In genomic region chr15:55239440-55240124, GRCh38 we compare ENCODE assay signal across 27 cellular contexts. TPM values are rescaled to one million over a fixed set of nuclear protein-coding genes. Genes with fewer than 3 reads are reported as not detected.
DNase-seq lines count a peak whose midpoint lies in the region; ATAC-seq and TF ChIP-seq lines count a peak whose summit lies in the region.
"Had no signal": no experiment of that assay in that cellular context is flagged by ENCODE, and none has a peak within 500 bp of the region (broad histone marks: within the 10 kb centered on the region; RNA-seq: fewer than 3 reads in every experiment).

No MANE protein-coding gene starts in this region.

- no peak for TF ChIP-seq POLR2A in suprapubic skin (IDR thresholded peaks at IDR 0.05)

- H3K4me1 ChIP-seq in suprapubic skin, result peaks cover 3% of the 10 kb centered on the region
- H3K4me1 ChIP-seq: A549, right atrium auricular region, tibial artery had no signal

- no peaks in the 10 kb centered on the region for H3K27me3 Mint-ChIP-seq in activated CD8-positive, alpha-beta memory T cell treated with anti-CD3 and anti-CD28 coated beads, Interleukin-2, amount 10 ng/mL, durations not matched to agents 7 days and 5 days
- no peaks in the 10 kb centered on the region for H3K27me3 Mint-ChIP-seq in natural killer cell (ENCODE audit: low read depth in 2 of 2)
- H3K27me3 Mint-ChIP-seq: CD4-positive, alpha-beta memory T cell; IgD-negative memory B cell had no signal

- peak overlapping the region; percentile 84 for H3K27ac Mint-ChIP-seq in activated CD8-positive, alpha-beta memory T cell treated with anti-CD3 and anti-CD28 coated beads, Interleukin-2, amount 10 ng/mL, durations not matched to agents 7 days and 5 days
- peak overlapping the region; percentile 29 to 53 for H3K27ac Mint-ChIP-seq in activated naive CD4-positive, alpha-beta T cell treated with anti-CD3 and anti-CD28 coated beads, Interleukin-2, amount 50 U/mL, for 72 hours
- peak overlapping the region; percentile 52 to 91 for H3K27ac Mint-ChIP-seq in natural killer cell
- H3K27ac Mint-ChIP-seq: HFFc6, IgD-negative memory B cell had no signal

- H3K9me3 ChIP-seq in suprapubic skin, result no peaks in the 10 kb centered on the region
- H3K9me3 ChIP-seq: A549, left lung, right atrium auricular region, tibial artery, vagina had no signal

- TF ChIP-seq CTCF in natural killer cell (IDR thresholded peaks at IDR 0.05) (no peak), suprapubic skin (IDR thresholded peaks at IDR 0.05) (no peak)

- no peak overlapping the region for H3K4me3 Mint-ChIP-seq in activated CD8-positive, alpha-beta memory T cell treated with anti-CD3 and anti-CD28 coated beads, Interleukin-2, amount 10 ng/mL, durations not matched to agents 7 days and 5 days
- H3K4me3 Mint-ChIP-seq in natural killer cell, result no peak overlapping the region
- H3K4me3 Mint-ChIP-seq: activated T-cell treated with anti-CD3 and anti-CD28 coated beads, Interleukin-2, amount 50 U/mL, for 4 hours; HFFc6; IgD-negative memory B cell had no signal

- no peak overlapping the region for H3K4me3 ChIP-seq in suprapubic skin
- H3K4me3 ChIP-seq: A549, left lung, right atrium auricular region, smooth muscle cell, tibial artery, vagina had no signal

- 75% methylated on average over 5 of the region's 5 CpGs for whole genome bisulfite sequencing in suprapubic skin

- no peak for ATAC-seq in activated CD8-positive, alpha-beta memory T cell treated with anti-CD3 and anti-CD28 coated beads, Interleukin-2, amount 10 ng/mL, durations not matched to agents 7 days and 5 days
- no peak for ATAC-seq in activated naive CD4-positive, alpha-beta T cell treated with anti-CD3 and anti-CD28 coated beads, Interleukin-2, amount 50 U/mL, for 72 hours
- ATAC-seq in natural killer cell (peak in 2 of 3 donors; percentile 8 to 19), HG03108 (IDR thresholded peaks at IDR 0.05; ENCODE audit: unreplicated experiment) (no peak), GM21825 (IDR thresholded peaks at IDR 0.05; ENCODE audit: unreplicated experiment) (no peak)
- ATAC-seq: A549; activated T-cell treated with anti-CD3 and anti-CD28 coated beads, Interleukin-2, amount 50 U/mL, for 4 hours; left lung had no signal

- H3K27ac ChIP-seq in suprapubic skin, result no peak overlapping the region
- H3K27ac ChIP-seq: A549, right atrium auricular region, tibial artery, vagina had no signal

- TF ChIP-seq EP300 in suprapubic skin (IDR thresholded peaks at IDR 0.05), result no peak

- H3K36me3 Mint-ChIP-seq in activated CD8-positive, alpha-beta memory T cell treated with anti-CD3 and anti-CD28 coated beads, Interleukin-2, amount 10 ng/mL, durations not matched to agents 7 days and 5 days, result peaks cover 49% of the 10 kb centered on the region
- H3K36me3 Mint-ChIP-seq in activated naive CD4-positive, alpha-beta T cell treated with anti-CD3 and anti-CD28 coated beads, Interleukin-2, amount 50 U/mL, for 72 hours, result peaks cover 9 to 35% of the 10 kb centered on the region in 2 donors
- H3K36me3 Mint-ChIP-seq in natural killer cell, result no peaks in the 10 kb centered on the region

- intact Hi-C loops in natural killer cell (cut with micrococcal nuclease), result no loop called here

- CTCF ChIA-PET in activated CD8-positive, alpha-beta memory T cell treated with anti-CD3 and anti-CD28 coated beads, Interleukin-2, amount 10 ng/mL, durations not matched to agents 7 days and 5 days (lab: Charles Lee), result interaction anchor here (1.5 to 1.6 kb wide), 3 partner anchors 16 to 38 kb away, joined by 3 to 7 read pairs (median 4); no protein-coding TSS in a partner anchor

- H3K27me3 ChIP-seq in suprapubic skin, result no peaks in the 10 kb centered on the region
- H3K27me3 ChIP-seq: left lung, right atrium auricular region, tibial artery, vagina had no signal

- H3K4me1 Mint-ChIP-seq in activated CD8-positive, alpha-beta memory T cell treated with anti-CD3 and anti-CD28 coated beads, Interleukin-2, amount 10 ng/mL, durations not matched to agents 7 days and 5 days, result peaks cover 86% of the 10 kb centered on the region
- peaks cover 39 to 54% of the 10 kb centered on the region in 2 donors for H3K4me1 Mint-ChIP-seq in natural killer cell

- no peak for DNase-seq in activated CD8-positive, alpha-beta memory T cell treated with anti-CD3 and anti-CD28 coated beads, Interleukin-2, amount 10 ng/mL, durations not matched to agents 7 days and 5 days
- no peak for DNase-seq in activated CD8-positive, alpha-beta memory T cell treated with anti-CD3 and anti-CD28 coated beads for 24 hours
- DNase-seq in OCI-M1 (lab: John Stamatoyannopoulos, UW) (peak; percentile 94), natural killer cell (no peak), suprapubic skin (ENCODE audit: low spot score in 2 of 2) (no peak)
- DNase-seq in activated naive CD4-positive, alpha-beta T cell treated with anti-CD3 and anti-CD28 coated beads, Interleukin-2, amount 50 U/mL, for 72 hours (ENCODE audit: low spot score in 2 of 2), result no peak
- DNase-seq: activated CD4-positive, CD25-positive, alpha-beta regulatory T cell; activated T-cell treated with anti-CD3 and anti-CD28 coated beads, Interleukin-2, amount 50 U/mL, for 4 hours; caudate nucleus; CD4-positive, alpha-beta memory T cell; cortex of kidney; DMS153; glutamatergic neuron; HFFc6; left lung; NCI-H146; NCI-H2107; NCI-H748 treated with DMSO at 0.1 percent for 48 hours; posterior cingulate gyrus; tibial artery had no signal

- no peaks in the 10 kb centered on the region for H3K36me3 ChIP-seq in suprapubic skin
- H3K36me3 ChIP-seq: right atrium auricular region, vagina had no signal

- no peaks in the 10 kb centered on the region for H3K9me3 Mint-ChIP-seq in activated CD8-positive, alpha-beta memory T cell treated with anti-CD3 and anti-CD28 coated beads, Interleukin-2, amount 10 ng/mL, durations not matched to agents 7 days and 5 days (ENCODE audit: low read depth)
- H3K9me3 Mint-ChIP-seq in activated naive CD4-positive, alpha-beta T cell treated with anti-CD3 and anti-CD28 coated beads, Interleukin-2, amount 50 U/mL, for 72 hours, result peaks cover 0 to 7% of the 10 kb centered on the region in 2 donors
- no peaks in the 10 kb centered on the region for H3K9me3 Mint-ChIP-seq in natural killer cell
- H3K9me3 Mint-ChIP-seq: activated T-cell treated with anti-CD3 and anti-CD28 coated beads, Interleukin-2, amount 50 U/mL, for 4 hours; CD4-positive, alpha-beta memory T cell; HFFc6; IgD-negative memory B cell had no signal

RNA-seq across cellular contexts. Expression of gene RSL24D1, which starts 42.8 kb away (rescaled TPM):
- total RNA-seq in activated CD8-positive, alpha-beta memory T cell treated with anti-CD3 and anti-CD28 coated beads, Interleukin-2, amount 10 ng/mL, durations not matched to agents 7 days and 5 days, result 10 to 100 TPM; 79.1 to 94.2 TPM
- 100 to 1,000 TPM; 133 to 137 TPM for total RNA-seq in activated naive CD4-positive, alpha-beta T cell treated with anti-CD3 and anti-CD28 coated beads, Interleukin-2, amount 50 U/mL, for 72 hours
- total RNA-seq in natural killer cell (100 to 1,000 TPM in 2 of 3 donors, 10 to 100 TPM in 1; 97.4 to 102 (median 102) TPM), suprapubic skin (10 to 100 TPM; 52.1 to 56.9 (median 53.7) TPM)

RNA-seq across cellular contexts. Expression of gene RAB27A, which starts 50.0 kb away (rescaled TPM):
- 100 to 1,000 TPM; 136 to 149 TPM for total RNA-seq in activated CD8-positive, alpha-beta memory T cell treated with anti-CD3 and anti-CD28 coated beads, Interleukin-2, amount 10 ng/mL, durations not matched to agents 7 days and 5 days
- 100 to 1,000 TPM in 1 of 2 donors, 10 to 100 TPM in 1; 99.3 to 111 TPM for total RNA-seq in activated naive CD4-positive, alpha-beta T cell treated with anti-CD3 and anti-CD28 coated beads, Interleukin-2, amount 50 U/mL, for 72 hours
- total RNA-seq in natural killer cell, result 100 to 1,000 TPM in 1 of 3 donors, 10 to 100 TPM in 2; 90.0 to 111 (median 98.1) TPM
- total RNA-seq in suprapubic skin, result 10 to 100 TPM in 2 of 4 donors, 1 to 10 TPM in 2; 7.8 to 16.1 (median 9.2) TPM

Comparison
In these comparisons a context has a peak if more than half of its experiments do, and no peak if none do; other contexts are left out.
1. ATAC-seq: peak in natural killer cell (2 of 3); none in activated CD8-positive, alpha-beta memory T cell treated with anti-CD3 and anti-CD28 coated beads, Interleukin-2, amount 10 ng/mL, durations not matched to agents 7 days and 5 days (single experiment), activated naive CD4-positive, alpha-beta T cell treated with anti-CD3 and anti-CD28 coated beads, Interleukin-2, amount 50 U/mL, for 72 hours (0 of 2), HG03108 (single experiment) and GM21825 (single experiment).
2. RNA of gene RAB27A, which starts 50.0 kb away (total RNA-seq): 136 to 149 TPM in activated CD8-positive, alpha-beta memory T cell treated with anti-CD3 and anti-CD28 coated beads, Interleukin-2, amount 10 ng/mL, durations not matched to agents 7 days and 5 days, 99.3 to 111 TPM in activated naive CD4-positive, alpha-beta T cell treated with anti-CD3 and anti-CD28 coated beads, Interleukin-2, amount 50 U/mL, for 72 hours and 90.0 to 111 TPM in natural killer cell; 7.8 to 16.1 TPM in suprapubic skin; every median in the first group is over 4 times any median in the second.
3. Peak in every context shown above with its lines, with median percentiles within 50 percentile points of each other: H3K27ac Mint-ChIP-seq.